Comparison of ENCODE assay signal across 16 cellular contexts in the genomic region with DNA sequence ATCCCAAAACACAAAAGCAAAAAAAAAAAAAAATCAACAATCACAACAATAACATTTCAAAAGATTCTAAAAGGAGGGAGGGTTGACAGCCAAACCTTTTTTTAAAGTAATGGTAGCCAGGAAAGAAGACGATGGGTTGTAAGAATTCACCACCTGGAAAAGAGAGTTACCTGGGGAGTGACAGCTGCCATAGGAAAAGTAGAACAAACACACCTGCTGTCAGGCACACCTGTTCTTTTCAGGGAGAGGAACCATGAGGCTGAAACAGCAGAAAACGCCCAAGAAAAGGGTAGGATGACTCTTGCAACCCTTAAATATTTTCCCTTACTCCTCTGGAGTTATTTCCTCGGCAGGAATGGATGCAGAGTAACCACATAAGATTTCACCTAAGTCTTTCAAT. TPM values are rescaled to one million over a fixed set of nuclear protein-coding genes. Genes with fewer than 3 reads are reported as not detected.
A peak's percentile ranks its signal among the peaks of the same experiment; 100 is the strongest.
DNase-seq lines count a peak whose midpoint lies in the region; ATAC-seq and TF ChIP-seq lines count a peak whose summit lies in the region.
"Had no signal": no experiment of that assay in that cellular context is flagged by ENCODE, and none has a peak within 500 bp of the region (broad histone marks: within the 10 kb centered on the region; RNA-seq: fewer than 3 reads in every experiment).

No MANE protein-coding gene starts in this region.

- no peaks in the 10 kb centered on the region for H3K27me3 ChIP-seq in PC-3 (ENCODE audit: low read length)

- H3K4me3 ChIP-seq in PC-3 (ENCODE audit: low read length) = no peak overlapping the region
- H3K4me3 ChIP-seq: BLaER1 treated with 17β-estradiol and CSF1 and Interleukin-3, amounts not matched to agents 10 nM and 100 nM had no signal

- H3F3A ChIP-seq in PC-3 (ENCODE audit: low read length, unreplicated experiment) = no peaks in the 10 kb centered on the region

- BruUV-seq in PC-3 (replicated peaks; lab: Mats Ljungman, UMichigan) = no TSS peak

- ATAC-seq in HG02623 (IDR thresholded peaks at IDR 0.05; ENCODE audit: unreplicated experiment) (no peak), PC-3 (no peak)
- ATAC-seq: HepG2 had no signal

- no peak overlapping the region for H3K4me2 ChIP-seq in PC-3 (ENCODE audit: low read length)
- H3K4me2 ChIP-seq: BLaER1 treated with 17β-estradiol and CSF1 and Interleukin-3, amounts not matched to agents 10 nM and 100 nM had no signal

- no peaks in the 10 kb centered on the region for H3K79me2 ChIP-seq in PC-3 (ENCODE audit: low read length)

- intact Hi-C loops in PC-3 (cut with micrococcal nuclease) = no loop called here

- no peaks in the 10 kb centered on the region for H3K9me2 ChIP-seq in PC-3 (replicated peaks; ENCODE audit: low read length)

- DNase-seq in COLO668 (lab: John Stamatoyannopoulos, UW; ENCODE audit: unreplicated experiment) = peak; percentile 61
- peak; percentile 50 for DNase-seq in DMS153 (lab: John Stamatoyannopoulos, UW)
- DNase-seq in NCI-H146 treated with DMSO at 0.1 percent for 48 hours (lab: John Stamatoyannopoulos, UW; ENCODE audit: unreplicated experiment) = peak; percentile 97
- peak; percentile 51 for DNase-seq in NCI-H748 treated with DMSO at 0.1 percent for 48 hours (lab: John Stamatoyannopoulos, UW)
- no peak for DNase-seq in PC-3
- no peak for DNase-seq in LoVo (ENCODE audit: low spot score)
- DNase-seq: CD8-positive, alpha-beta memory T cell; GF-D8; KBM-7; NCI-H1436; NCI-H446; T-helper 1 cell; T-helper 9 cell had no signal

- H3K9ac ChIP-seq in PC-3 (ENCODE audit: low read length) = no peak overlapping the region
- H3K9ac ChIP-seq: BLaER1 treated with 17β-estradiol and CSF1 and Interleukin-3, amounts not matched to agents 10 nM and 100 nM had no signal

- no peaks in the 10 kb centered on the region for H3K9me3 ChIP-seq in PC-3 (ENCODE audit: low read length)
- H3K9me3 ChIP-seq: BLaER1 treated with 17β-estradiol and CSF1 and Interleukin-3, amounts not matched to agents 10 nM and 100 nM had no signal

- no peaks in the 10 kb centered on the region for H4K20me1 ChIP-seq in PC-3 (ENCODE audit: low read length)

- TF ChIP-seq CTCF in PC-3 (conservative IDR thresholded peaks at IDR 0.05; ENCODE audit: low read depth, low read length) = no peak

- no peak overlapping the region for H2AFZ ChIP-seq in PC-3 (ENCODE audit: low read length)

- H3K27ac ChIP-seq in PC-3 (ENCODE audit: low read length) = no peak overlapping the region
- H3K27ac ChIP-seq: BLaER1 treated with 17β-estradiol and CSF1 and Interleukin-3, amounts not matched to agents 10 nM and 100 nM had no signal

- H3K36me3 ChIP-seq in PC-3 (ENCODE audit: low read depth, low read length) = no peaks in the 10 kb centered on the region
- H3K36me3 ChIP-seq: BLaER1 treated with 17β-estradiol and CSF1 and Interleukin-3, amounts not matched to agents 10 nM and 100 nM had no signal

- POLR2A ChIA-PET in PC-3 (lab: Charles Lee; ENCODE audit: unreplicated experiment) = no interaction called here

- CTCF ChIA-PET in PC-3 (lab: Charles Lee) = no interaction called here

- no peaks in the 10 kb centered on the region for H3K4me1 ChIP-seq in PC-3 (ENCODE audit: insufficient read depth, low read length)
- H3K4me1 ChIP-seq: BLaER1 treated with 17β-estradiol and CSF1 and Interleukin-3, amounts not matched to agents 10 nM and 100 nM had no signal

RNA-seq across cellular contexts. Expression of a gene that starts 32.4 kb away (rescaled TPM):
- 0.04 and 0.06 TPM in 2 replicates for total RNA-seq in PC-3 (2014; rRNA removed)

Comparison
In these comparisons a context has a peak if more than half of its experiments do, and no peak if none do; other contexts are left out.
1. DNase-seq: peak in COLO668 (single experiment), DMS153 (single experiment), NCI-H146 treated with DMSO at 0.1 percent for 48 hours (single experiment) and NCI-H748 treated with DMSO at 0.1 percent for 48 hours (single experiment); none in PC-3 (single experiment) and LoVo (single experiment).